24 cellular contexts compared by ENCODE assay signal in the genomic region with DNA sequence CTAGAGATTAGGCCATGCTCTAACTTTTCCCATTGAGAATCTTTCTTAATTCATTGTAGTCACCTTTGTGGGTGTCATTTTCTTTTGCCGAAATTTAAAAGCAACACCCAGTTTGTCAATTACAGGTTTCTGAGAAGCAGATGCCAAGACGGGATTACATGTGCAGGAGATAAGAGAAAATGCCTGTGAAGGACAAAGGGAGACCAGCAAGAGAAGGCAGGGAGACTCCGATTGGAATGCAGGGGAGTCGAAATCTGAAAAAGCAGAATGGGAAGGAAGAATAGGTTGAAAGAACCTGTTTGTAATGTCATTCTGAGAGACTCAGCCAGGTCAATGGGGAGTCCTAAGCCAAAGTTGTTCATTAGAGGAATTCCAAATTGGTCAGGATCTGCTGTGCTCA.
"Had no signal": no experiment of that assay in that cellular context is flagged by ENCODE, and none has a peak within 500 bp of the region (broad histone marks: within the 10 kb centered on the region; RNA-seq: fewer than 3 reads in every experiment).

No MANE protein-coding gene starts in this region.

- H3K9ac ChIP-seq: parathyroid adenoma had no signal

- ATAC-seq: activated T-helper 17 cell treated with anti-CD3 and anti-CD28 coated beads, Interleukin-2, amount 50 U/mL, for 72 hours; gastroesophageal sphincter; natural killer cell treated with Interleukin-12 subunit alpha and Interleukin-12 subunit beta and Interleukin-15 and Interleukin-18, amount 100 ng/mL, for 72 hours; right cardiac atrium; stimulated activated naive CD8-positive, alpha-beta T cell treated with anti-CD3 and anti-CD28 coated beads, Interleukin-15, Interleukin-2, amounts not matched to agents 100 U/mL and 50 U/mL, for 24 hours; upper lobe of right lung had no signal

- H3K4me1 ChIP-seq: colonic mucosa, parathyroid adenoma had no signal

- H2AFZ ChIP-seq: parathyroid adenoma had no signal

- H3K4me3 ChIP-seq: adrenal gland, colonic mucosa, dorsolateral prefrontal cortex, gastroesophageal sphincter, left ventricle myocardium inferior, thyroid gland, upper lobe of right lung had no signal

- DNase-seq: activated CD8-positive, alpha-beta memory T cell treated with anti-CD3 and anti-CD28 coated beads for 24 hours; activated CD8-positive, alpha-beta memory T cell treated with anti-CD3 and anti-CD28 coated beads, Interleukin-2, amount 50 U/mL, for 4 hours; activated naive CD4-positive, alpha-beta T cell; activated T-cell treated with anti-CD3 and anti-CD28 coated beads, Interleukin-2, amount 50 U/mL, for 24 hours; adrenal gland; colonic mucosa; dorsolateral prefrontal cortex; head of caudate nucleus; hypothalamus; kidney glomerular epithelial cell; left ventricle myocardium inferior; nucleus accumbens; right cardiac atrium; stimulated activated CD4-positive, alpha-beta T cell treated with anti-CD3 and anti-CD28 coated beads, Interleukin-4, amount 100 ng/mL, for 4 hours; stimulated activated naive CD8-positive, alpha-beta T cell treated with anti-CD3 and anti-CD28 coated beads, Interleukin-15, Interleukin-2, amounts not matched to agents 100 U/mL and 50 U/mL, for 24 hours; substantia nigra; T-helper 1 cell; thyroid gland; upper lobe of right lung had no signal

- H3K27me3 ChIP-seq: adrenal gland, colonic mucosa, dorsolateral prefrontal cortex, gastroesophageal sphincter, thyroid gland, upper lobe of right lung had no signal

- H3K27ac ChIP-seq: adrenal gland, colonic mucosa, dorsolateral prefrontal cortex, epithelial cell of prostate, gastroesophageal sphincter, left ventricle myocardium inferior, parathyroid adenoma, thyroid gland, upper lobe of right lung had no signal

- H3K36me3 ChIP-seq: adrenal gland, colonic mucosa, gastroesophageal sphincter, left ventricle myocardium inferior, thyroid gland, upper lobe of right lung had no signal

- H3K9me3 ChIP-seq: adrenal gland, colonic mucosa, gastroesophageal sphincter, left ventricle myocardium inferior, thyroid gland, upper lobe of right lung had no signal
